20 cellular contexts compared by ENCODE assay signal in the genomic region with DNA sequence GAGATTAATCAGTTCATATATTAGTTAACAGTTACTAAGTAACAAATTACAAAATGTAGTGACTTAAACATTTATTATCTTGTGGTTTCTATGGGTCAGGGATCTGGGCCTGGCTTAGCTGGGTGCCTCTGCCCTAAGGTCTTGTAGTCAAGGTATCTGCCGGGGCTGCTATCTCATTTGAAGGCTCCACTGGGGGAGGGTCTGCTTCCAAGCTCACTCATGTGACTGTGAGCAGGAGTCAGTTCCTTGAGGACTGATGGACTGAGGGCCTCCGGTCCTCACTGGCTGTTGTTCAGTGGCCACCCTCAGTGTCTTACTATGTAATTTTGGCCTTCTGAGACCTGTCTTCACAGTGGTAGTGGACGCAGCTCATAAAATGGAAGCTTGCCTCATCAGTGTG.
"Had no signal": no experiment of that assay in that cellular context is flagged by ENCODE, and none has a peak within 500 bp of the region (broad histone marks: within the 10 kb centered on the region; RNA-seq: fewer than 3 reads in every experiment).

No MANE protein-coding gene starts in this region.

- H3K27me3 ChIP-seq: body of pancreas, cardiac muscle cell, ovary, tibial artery had no signal

- H3K27ac ChIP-seq: body of pancreas, cardiac muscle cell, left ventricle myocardium inferior, ovary, prostate gland, tibial artery had no signal

- DNase-seq: activated gamma-delta T cell treated with Interleukin-2 at 50 U/mL for 16 hours; anterior cingulate cortex; body of pancreas; effector CD8-positive, alpha-beta T cell; glutamatergic neuron; hippocampal formation; kidney glomerular epithelial cell; left ventricle myocardium inferior; midbrain; natural killer cell; ovary; right cardiac atrium; stimulated activated CD4-positive, alpha-beta T cell treated with anti-CD3 and anti-CD28 coated beads, Interleukin-12 subunit alpha, Interleukin-12 subunit beta, amount 100 ng/mL, for 4 hours; stimulated activated CD4-positive, alpha-beta T cell treated with anti-CD3 and anti-CD28 coated beads, Interleukin-4, amount 100 ng/mL, for 4 hours; substantia nigra; T-helper 1 cell; tibial artery had no signal

- FAIRE-seq: frontal cortex had no signal

- H3K4me3 ChIP-seq: body of pancreas, cardiac muscle cell, left ventricle myocardium inferior, ovary, prostate gland, tibial artery had no signal

- H3K4me1 ChIP-seq: prostate gland had no signal

- ATAC-seq: body of pancreas, natural killer cell, right cardiac atrium had no signal

- H3K36me3 ChIP-seq: cardiac muscle cell, left ventricle myocardium inferior, ovary, prostate gland, tibial artery had no signal

- H3K9me3 ChIP-seq: body of pancreas, left ventricle myocardium inferior, ovary, prostate gland, tibial artery had no signal
